ENCODE assay signal across 25 cellular contexts in genomic region chr16:84054916-84055315, GRCh38. TPM values are rescaled to one million over a fixed set of nuclear protein-coding genes. Genes with fewer than 3 reads are reported as not detected.
DNase-seq lines count a peak whose midpoint lies in the region; ATAC-seq, FAIRE-seq and TF ChIP-seq lines count a peak whose summit lies in the region.
"Had no signal": no experiment of that assay in that cellular context is flagged by ENCODE, and none has a peak within 500 bp of the region (broad histone marks: within the 10 kb centered on the region; RNA-seq: fewer than 3 reads in every experiment).

No MANE protein-coding gene starts in this region.

- H4K20me1 ChIP-seq in HepG2 (ENCODE audit: insufficient read depth, low read length) = no peaks in the 10 kb centered on the region

- H3K4me3 ChIP-seq in HEK293 (ENCODE audit: low read depth, low read length) (no peak overlapping the region), HepG2 (replicated peaks in 1 of 3; ENCODE audit: insufficient read depth in 1 of 3, low read depth in 2 of 3, low read length in 3 of 3) (no peak overlapping the region), stomach smooth muscle (ENCODE audit: low read length in 2 of 2) (no peak overlapping the region)
- H3K4me3 ChIP-seq: esophagus squamous epithelium, gastroesophageal sphincter, left lung, tibial artery had no signal

- H3K4me1 Mint-ChIP-seq in chondrocyte (ENCODE audit: low read depth) = no peaks in the 10 kb centered on the region
- H3K4me1 Mint-ChIP-seq: activated CD4-positive, alpha-beta T cell treated with anti-CD3 and anti-CD28 coated beads, Interleukin-2, amount 10 ng/mL, durations not matched to agents 7 days and 5 days had no signal

- no peaks in the 10 kb centered on the region for H3K4me1 ChIP-seq in HEK293 (ENCODE audit: control insufficient read depth, insufficient read depth, low read length)
- no peaks in the 10 kb centered on the region for H3K4me1 ChIP-seq in HepG2 (ENCODE audit: insufficient read depth, low read length)
- H3K4me1 ChIP-seq in stomach smooth muscle (ENCODE audit: control insufficient read depth, insufficient read depth, low read length) = peaks cover 11% of the 10 kb centered on the region
- H3K4me1 ChIP-seq: esophagus squamous epithelium, left lung, tibial artery had no signal

- no peak overlapping the region for H3K27ac ChIP-seq in HEK293 (ENCODE audit: extremely low read depth, low read depth, low read length)
- H3K27ac ChIP-seq in HepG2 (ENCODE audit: extremely low read length, insufficient read depth, low read length) = no peak overlapping the region
- H3K27ac ChIP-seq in stomach smooth muscle (ENCODE audit: low read length) = peak overlapping the region; percentile 18
- H3K27ac ChIP-seq: left lung, tibial artery had no signal

- peak; percentile 64 for DNase-seq in chondrocyte (ENCODE audit: low spot score)
- DNase-seq in HepG2 (ENCODE audit: low spot score) = no peak
- DNase-seq in putamen (ENCODE audit: low spot score) = no peak
- DNase-seq in NCI-H774 (lab: John Stamatoyannopoulos, UW) = no peak
- DNase-seq: activated CD4-positive, alpha-beta T cell treated with anti-CD3 and anti-CD28 coated beads, Interleukin-2, amount 10 ng/mL, durations not matched to agents 7 days and 5 days; activated naive CD4-positive, alpha-beta T cell treated with Interleukin-2 at 50 U/mL for 16 hours; CD8-positive, alpha-beta T cell; DMS53; effector CD8-positive, alpha-beta T cell; esophagus squamous epithelium; NCI-H1105 treated with DMSO at 0.1 percent for 48 hours; NCI-H2081 treated with DMSO at 0.1 percent for 48 hours; stimulated activated CD4-positive, alpha-beta T cell treated with anti-CD3 and anti-CD28 coated beads, Interleukin-2, amount 100 ng/mL, for 24 hours; stimulated activated naive CD4-positive, alpha-beta T cell had no signal

- H3K4me3 Mint-ChIP-seq in chondrocyte (ENCODE audit: unreplicated experiment) = no peak overlapping the region
- H3K4me3 Mint-ChIP-seq: activated CD4-positive, alpha-beta T cell treated with anti-CD3 and anti-CD28 coated beads, Interleukin-2, amount 10 ng/mL, durations not matched to agents 7 days and 5 days; CD8-positive, alpha-beta T cell; T-helper 1 cell treated with Interleukin-12 subunit alpha and Interleukin-12 subunit beta and Interleukin-4 antibody, amounts not matched to agents 30 μg/mL and 1 μg/mL, for 36 hours had no signal

- no peak overlapping the region for H3K27ac Mint-ChIP-seq in chondrocyte (ENCODE audit: unreplicated experiment)
- H3K27ac Mint-ChIP-seq: activated CD4-positive, alpha-beta T cell treated with anti-CD3 and anti-CD28 coated beads, Interleukin-2, amount 10 ng/mL, durations not matched to agents 7 days and 5 days; CD8-positive, alpha-beta T cell; T-helper 1 cell treated with Interleukin-12 subunit alpha and Interleukin-12 subunit beta and Interleukin-4 antibody, amounts not matched to agents 30 μg/mL and 1 μg/mL, for 36 hours had no signal

- intact Hi-C loops in HepG2 (cut with micrococcal nuclease; ENCODE audit: unreplicated experiment) = no loop called here

- H3K9me3 Mint-ChIP-seq in chondrocyte (ENCODE audit: low read depth) = no peaks in the 10 kb centered on the region
- H3K9me3 Mint-ChIP-seq: activated CD4-positive, alpha-beta T cell treated with anti-CD3 and anti-CD28 coated beads, Interleukin-2, amount 10 ng/mL, durations not matched to agents 7 days and 5 days; CD8-positive, alpha-beta T cell; T-helper 1 cell treated with Interleukin-12 subunit alpha and Interleukin-12 subunit beta and Interleukin-4 antibody, amounts not matched to agents 30 μg/mL and 1 μg/mL, for 36 hours had no signal

- POLR2A ChIA-PET in HEK293 (lab: Yijun Ruan, JAX) (interaction anchor here (0.6 kb wide), 1 partner anchor 934 kb away, joined by 3 read pairs; no protein-coding TSS in a partner anchor), HepG2 (lab: Yijun Ruan, JAX) (no interaction called here)

- H3K9ac ChIP-seq in HepG2 (ENCODE audit: insufficient read depth, low read depth, low read length) = no peak overlapping the region
- H3K9ac ChIP-seq in stomach smooth muscle (ENCODE audit: low read length in 2 of 2) = no peak overlapping the region

- no peaks in the 10 kb centered on the region for H3K27me3 Mint-ChIP-seq in chondrocyte (ENCODE audit: low read depth)
- H3K27me3 Mint-ChIP-seq: activated CD4-positive, alpha-beta T cell treated with anti-CD3 and anti-CD28 coated beads, Interleukin-2, amount 10 ng/mL, durations not matched to agents 7 days and 5 days had no signal

- TF ChIP-seq CTCF in HEK293 (tag by site-specific recombination; IDR thresholded peaks at IDR 0.05) (no peak), chondrocyte (IDR thresholded peaks at IDR 0.05) (no peak), HepG2 (CRISPR knock-in tag; IDR thresholded peaks at IDR 0.05) (no peak)

- H3K36me3 Mint-ChIP-seq in chondrocyte (ENCODE audit: low read depth) = peaks cover 40% of the 10 kb centered on the region

- in situ Hi-C loops in HepG2 (cut with HindIII; ENCODE audit: extremely low pct_ligation_motif_present, low pct_unique_long_range_greater_than_20kb) = no loop called here

- H3K4me2 ChIP-seq in HepG2 (ENCODE audit: low read depth, low read length) = no peak overlapping the region

- no peak for TF ChIP-seq POLR2A in HepG2 (IDR thresholded peaks at IDR 0.05; ENCODE audit: insufficient read depth in 1 of 2, low read depth in 2 of 2, low read length in 2 of 2)

- H3K27me3 ChIP-seq in HepG2 (ENCODE audit: control insufficient read depth in 1 of 2, insufficient read depth in 2 of 2, low read length in 2 of 2) (no peaks in the 10 kb centered on the region), stomach smooth muscle (ENCODE audit: control insufficient read depth in 1 of 2, insufficient read depth in 2 of 2, low read length in 2 of 2) (no peaks in the 10 kb centered on the region)
- H3K27me3 ChIP-seq: esophagus squamous epithelium, gastroesophageal sphincter, left lung, tibial artery had no signal

- no peak for TF ChIP-seq RAD21 in HepG2 (CRISPR knock-in tag; IDR thresholded peaks at IDR 0.05)

- H3K9me3 ChIP-seq in HEK293 (ENCODE audit: control insufficient read depth, insufficient read depth, low read depth, low read length) (no peaks in the 10 kb centered on the region), HepG2 (ENCODE audit: low read length) (no peaks in the 10 kb centered on the region), stomach smooth muscle (ENCODE audit: control insufficient read depth in 2 of 2, low read length in 2 of 2) (no peaks in the 10 kb centered on the region)
- H3K9me3 ChIP-seq: esophagus squamous epithelium, gastroesophageal sphincter, left lung, tibial artery had no signal

- TF ChIP-seq EP300 in HepG2 (IDR thresholded peaks at IDR 0.05; ENCODE audit: low read depth in 2 of 2, low read length in 2 of 2) (no peak), HepG2 (CRISPR knock-in tag; IDR thresholded peaks at IDR 0.05; ENCODE audit: borderline replicate concordance) (no peak)

- WGBS in HepG2 (ENCODE audit: low lambda C conversion rate) = 97% methylated on average over 13 of the region's 13 CpGs

- H3K79me2 ChIP-seq in HepG2 (ENCODE audit: insufficient read depth, low read length) = no peaks in the 10 kb centered on the region

- no TSS peak for BruUV-seq in HepG2 (replicated peaks; lab: Mats Ljungman, UMichigan)

- ATAC-seq in HepG2 (no peak), HG03095 (IDR thresholded peaks at IDR 0.05; ENCODE audit: unreplicated experiment) (no peak)
- ATAC-seq: CD8-positive, alpha-beta T cell; left lung had no signal

- no peak overlapping the region for H2AFZ ChIP-seq in HepG2 (ENCODE audit: low read length)

- no peak for FAIRE-seq in HepG2 (lab: Jason Lieb, UNC)

- CTCF ChIA-PET in HEK293 (lab: Yijun Ruan, JAX) = interaction anchor here (1.3 to 2.3 kb wide), 4 partner anchors 11 to 132 kb away, joined by 3 to 13 read pairs (median 8); partner anchors contain the start of gene TAF1C
- CTCF ChIA-PET in HepG2 (lab: Yijun Ruan, JAX; ENCODE audit: low intra/inter-chr PET ratio, low total read pairs) = no interaction called here

- H3K36me3 ChIP-seq in HEK293 (ENCODE audit: control insufficient read depth in 2 of 2, insufficient read depth in 1 of 2, low read length in 2 of 2) (peaks cover 0 to 88% of the 10 kb centered on the region in 2 experiments; a peak in 1 of 3 replicates), HepG2 (replicated peaks in 1 of 2; ENCODE audit: control insufficient read depth in 1 of 2, insufficient read depth in 2 of 2, low read length in 2 of 2) (peaks cover 46 to 71% of the 10 kb centered on the region in 2 experiments), stomach smooth muscle (ENCODE audit: control insufficient read depth in 2 of 2, insufficient read depth in 2 of 2, low read length in 2 of 2) (peaks cover 52 to 61% of the 10 kb centered on the region in 2 donors)

TF ChIP-seq in HEK293, 187 proteins besides CTCF, POLR2A, EP300 and RAD21 (continues in another document):
- no peak for TF ChIP-seq REPIN1 (tag by site-specific recombination; IDR thresholded peaks at IDR 0.05; ENCODE audit: low read depth)

TF ChIP-seq in HepG2, 621 proteins besides CTCF, POLR2A, EP300 and RAD21:
- TF ChIP-seq RBM22 (optimal IDR thresholded peaks at IDR 0.05; ENCODE audit: low read length) (peak; percentile 15), ZNF235 (CRISPR knock-in tag; IDR thresholded peaks at IDR 0.05; ENCODE audit: borderline replicate concordance) (no peak)

RNA-seq across cellular contexts. Expression of gene SLC38A8, which starts 12.3 kb away (rescaled TPM):
- total RNA-seq in chondrocyte (not detected in 3 replicates), HepG2 (2016; rRNA removed; fragmentation: Illumina TruSeq; extraction: Trizol) (0.24 TPM in 1 of 2 replicates, not detected in the other)
- total RNA-seq in HepG2 (2016; cell fraction: cytosol; rRNA removed; fragmentation: Illumina TruSeq; extraction: Trizol; ENCODE audit: low read depth) = not detected in 2 replicates
- total RNA-seq in HepG2 (2016; cell fraction: insoluble cytoplasmic fraction; rRNA removed; fragmentation: Illumina TruSeq; extraction: Trizol) = not detected in 2 replicates
- 0.31 TPM in 1 of 2 replicates, not detected in the other for total RNA-seq in HepG2 (2016; cell fraction: membrane; rRNA removed; fragmentation: Illumina TruSeq; extraction: Trizol)
- total RNA-seq in HepG2 (2016; cell fraction: nucleus; rRNA removed; fragmentation: Illumina TruSeq; extraction: Trizol) = not detected in 2 replicates
- 0.37 and 0.61 TPM in 2 replicates for polyA plus RNA-seq in HepG2 (2011; rRNA removed)
- 0.30 and 0.38 TPM in 2 replicates for polyA plus RNA-seq in HepG2 (2011; cell fraction: cytosol; rRNA removed)
- polyA plus RNA-seq in HepG2 (2011; cell fraction: nucleus; rRNA removed) = 0.16 and 0.71 TPM in 2 replicates
- polyA plus RNA-seq in HepG2 (2012) = 0.13 TPM in 1 of 2 replicates, not detected in the other
- polyA plus RNA-seq in HepG2 (2016; cell fraction: cytosol; fragmentation: Illumina TruSeq; extraction: Trizol; ENCODE audit: low read depth) = not detected in 2 replicates
- not detected in 2 replicates for polyA plus RNA-seq in HepG2 (2016; cell fraction: insoluble cytoplasmic fraction; fragmentation: Illumina TruSeq; extraction: Trizol; ENCODE audit: low read depth)
- polyA plus RNA-seq in HepG2 (2016; cell fraction: membrane; fragmentation: Illumina TruSeq; extraction: Trizol; ENCODE audit: low read depth) = not detected in 2 replicates
- not detected in 2 replicates for polyA plus RNA-seq in HepG2 (2016; cell fraction: nucleus; fragmentation: Illumina TruSeq; extraction: Trizol; ENCODE audit: insufficient read depth, low read depth)
- 0.36 TPM in 1 of 2 replicates, not detected in the other for polyA minus RNA-seq in HepG2 (2011; rRNA and poly(A)+ RNA removed; ENCODE audit: low replicate concordance)
- not detected in 2 replicates for polyA minus RNA-seq in HepG2 (2011; cell fraction: cytosol; rRNA and poly(A)+ RNA removed)
- polyA minus RNA-seq in HepG2 (2011; cell fraction: nucleus; rRNA and poly(A)+ RNA removed) = not detected in 2 replicates
- total RNA-seq: activated CD4-positive, alpha-beta T cell treated with anti-CD3 and anti-CD28 coated beads, Interleukin-2, amount 10 ng/mL, durations not matched to agents 7 days and 5 days; aorta; CD8-positive, alpha-beta T cell; esophagus squamous epithelium; gastroesophageal sphincter; H4; NCI-H460; skeletal muscle tissue had no signal
- polyA plus RNA-seq: aorta had no signal

Comparison
In these comparisons a context has a peak if more than half of its experiments do, and no peak if none do; other contexts are left out.
1. Of the 63 proteins assayed by ChIP-seq in both HepG2 and HEK293: peak only in HepG2: none; only in HEK293: KLF9; in both: none; in neither: 62.